28 cellular contexts compared by ENCODE assay signal in the genomic region with DNA sequence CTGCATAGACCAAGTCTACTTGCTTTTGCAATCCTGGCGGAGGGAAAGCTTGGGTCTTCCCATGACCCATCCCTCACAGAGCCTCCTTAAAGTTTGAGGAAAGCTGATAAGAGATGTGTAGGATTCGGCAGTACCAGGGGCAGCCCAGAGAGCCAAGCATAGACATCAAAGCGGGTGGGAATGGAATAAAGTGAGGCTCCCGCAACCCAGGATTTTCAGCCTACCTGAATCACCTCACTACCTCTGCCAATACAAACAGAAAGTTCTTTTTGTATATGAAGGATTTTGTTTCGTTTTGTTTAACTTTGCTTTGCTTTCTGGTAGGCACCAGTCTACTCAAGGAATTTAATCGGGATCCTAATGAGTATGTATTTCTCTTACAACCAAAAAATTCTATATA.
DNase-seq lines count a peak whose midpoint lies in the region; ATAC-seq, FAIRE-seq and TF ChIP-seq lines count a peak whose summit lies in the region.
"Had no signal": no experiment of that assay in that cellular context is flagged by ENCODE, and none has a peak within 500 bp of the region (broad histone marks: within the 10 kb centered on the region; RNA-seq: fewer than 3 reads in every experiment).

No MANE protein-coding gene starts in this region.

- H3K4me2 ChIP-seq in A549, result peak overlapping the region; percentile 23; the same call in 1 of the 3 replicates
- H3K4me2 ChIP-seq: BLaER1 had no signal

- H3K4me1 Mint-ChIP-seq in activated naive CD4-positive, alpha-beta T cell treated with anti-CD3 and anti-CD28 coated beads, Interleukin-2, amount 10 ng/mL, durations not matched to agents 7 days and 5 days, result no peaks in the 10 kb centered on the region
- H3K4me1 Mint-ChIP-seq in activated CD8-positive, alpha-beta T cell treated with anti-CD3 and anti-CD28 coated beads for 36 hours (ENCODE audit: low read depth), result no peaks in the 10 kb centered on the region
- H3K4me1 Mint-ChIP-seq: CD14-positive monocyte; CD4-positive, alpha-beta memory T cell; CD4-positive, CD25-positive, alpha-beta regulatory T cell; CD8-positive, alpha-beta memory T cell had no signal

- FAIRE-seq in A549 (lab: Jason Lieb, UNC), result no peak
- FAIRE-seq: GM12878, GM12892, GM18507 had no signal

- peak overlapping the region; percentile 3 for H3K27ac Mint-ChIP-seq in activated naive CD4-positive, alpha-beta T cell treated with anti-CD3 and anti-CD28 coated beads, Interleukin-2, amount 10 ng/mL, durations not matched to agents 7 days and 5 days
- H3K27ac Mint-ChIP-seq in activated naive CD4-positive, alpha-beta T cell treated with anti-CD3 and anti-CD28 coated beads, Interleukin-2, amount 50 U/mL, for 72 hours, result no peak overlapping the region
- H3K27ac Mint-ChIP-seq in activated CD8-positive, alpha-beta T cell treated with anti-CD3 and anti-CD28 coated beads for 36 hours, result no peak overlapping the region
- H3K27ac Mint-ChIP-seq: CD14-positive monocyte; CD4-positive, alpha-beta memory T cell; CD4-positive, CD25-positive, alpha-beta regulatory T cell had no signal

- peaks cover 7% of the 10 kb centered on the region for H3K27me3 Mint-ChIP-seq in activated naive CD4-positive, alpha-beta T cell treated with anti-CD3 and anti-CD28 coated beads, Interleukin-2, amount 10 ng/mL, durations not matched to agents 7 days and 5 days
- H3K27me3 Mint-ChIP-seq in activated CD8-positive, alpha-beta T cell treated with anti-CD3 and anti-CD28 coated beads for 36 hours, result peaks cover 1% of the 10 kb centered on the region

- POLR2A ChIA-PET in A549 (lab: Yijun Ruan, JAX), result no interaction called here
- POLR2A ChIA-PET in RWPE1 (lab: Yijun Ruan, JAX; ENCODE audit: low non-redundant PET), result no interaction called here
- POLR2A ChIA-PET in activated CD8-positive, alpha-beta T cell treated with anti-CD3 and anti-CD28 coated beads for 36 hours (lab: Charles Lee), result no interaction called here

- WGBS in A549 (ENCODE audit: missing lambda C conversion rate), result 62% methylated on average over 6 of the region's 6 CpGs

- peaks cover 6% of the 10 kb centered on the region for H3K36me3 Mint-ChIP-seq in activated naive CD4-positive, alpha-beta T cell treated with anti-CD3 and anti-CD28 coated beads, Interleukin-2, amount 10 ng/mL, durations not matched to agents 7 days and 5 days
- H3K36me3 Mint-ChIP-seq in activated naive CD4-positive, alpha-beta T cell treated with anti-CD3 and anti-CD28 coated beads, Interleukin-2, amount 50 U/mL, for 72 hours, result no peaks in the 10 kb centered on the region
- H3K36me3 Mint-ChIP-seq in activated CD8-positive, alpha-beta T cell treated with anti-CD3 and anti-CD28 coated beads for 36 hours (ENCODE audit: low read depth), result no peaks in the 10 kb centered on the region
- H3K36me3 Mint-ChIP-seq: CD14-positive monocyte; CD4-positive, alpha-beta memory T cell; CD4-positive, CD25-positive, alpha-beta regulatory T cell; CD8-positive, alpha-beta memory T cell had no signal

- H3K27ac ChIP-seq in A549, result no peak overlapping the region
- H3K27ac ChIP-seq in RWPE2 (ENCODE audit: poor library complexity, severe bottlenecking), result no peak overlapping the region
- H3K27ac ChIP-seq in RWPE1, result no peak overlapping the region
- H3K27ac ChIP-seq: 22Rv1, BLaER1 had no signal

- TF ChIP-seq EP300 in A549 (IDR thresholded peaks at IDR 0.05), result no peak

- no peak for TF ChIP-seq POLR2A in A549 (IDR thresholded peaks at IDR 0.05; ENCODE audit: low read length)

- no peaks in the 10 kb centered on the region for H3K27me3 ChIP-seq in RWPE2 (ENCODE audit: insufficient read depth, poor library complexity, severe bottlenecking)
- H3K27me3 ChIP-seq: BE2C, BLaER1 had no signal

- TF ChIP-seq RAD21 in A549 (conservative IDR thresholded peaks at IDR 0.05 in 1 of 2, IDR thresholded peaks at IDR 0.05 in 1 of 2), result no peak

- H3K9me3 ChIP-seq in A549 (no peaks in the 10 kb centered on the region), RWPE2 (ENCODE audit: severe bottlenecking) (no peaks in the 10 kb centered on the region)
- H3K9me3 ChIP-seq: BE2C, BLaER1 had no signal

- H3K9me3 Mint-ChIP-seq in activated naive CD4-positive, alpha-beta T cell treated with anti-CD3 and anti-CD28 coated beads, Interleukin-2, amount 10 ng/mL, durations not matched to agents 7 days and 5 days, result no peaks in the 10 kb centered on the region
- no peaks in the 10 kb centered on the region for H3K9me3 Mint-ChIP-seq in activated naive CD4-positive, alpha-beta T cell treated with anti-CD3 and anti-CD28 coated beads, Interleukin-2, amount 50 U/mL, for 72 hours
- no peaks in the 10 kb centered on the region for H3K9me3 Mint-ChIP-seq in activated CD8-positive, alpha-beta T cell treated with anti-CD3 and anti-CD28 coated beads for 36 hours

- H3K4me3 Mint-ChIP-seq in activated naive CD4-positive, alpha-beta T cell treated with anti-CD3 and anti-CD28 coated beads, Interleukin-2, amount 10 ng/mL, durations not matched to agents 7 days and 5 days, result no peak overlapping the region
- H3K4me3 Mint-ChIP-seq in activated CD8-positive, alpha-beta T cell treated with anti-CD3 and anti-CD28 coated beads for 36 hours, result no peak overlapping the region
- H3K4me3 Mint-ChIP-seq: CD14-positive monocyte; CD4-positive, alpha-beta memory T cell; CD4-positive, CD25-positive, alpha-beta regulatory T cell; CD8-positive, alpha-beta memory T cell had no signal

- TF ChIP-seq CTCF in A549 (IDR thresholded peaks at IDR 0.05) (no peak), RWPE2 (IDR thresholded peaks at IDR 0.05; ENCODE audit: poor library complexity, severe bottlenecking) (no peak), omental fat pad (IDR thresholded peaks at IDR 0.05) (no peak), RWPE1 (conservative IDR thresholded peaks at IDR 0.05; ENCODE audit: low read depth) (no peak)
- no peak for TF ChIP-seq CTCF in activated CD8-positive, alpha-beta T cell treated with anti-CD3 and anti-CD28 coated beads for 36 hours (IDR thresholded peaks at IDR 0.05)

- CTCF ChIA-PET in activated naive CD4-positive, alpha-beta T cell treated with anti-CD3 and anti-CD28 coated beads, Interleukin-2, amount 10 ng/mL, durations not matched to agents 7 days and 5 days (lab: Charles Lee), result no interaction called here
- CTCF ChIA-PET in A549 (lab: Yijun Ruan, JAX) (no interaction called here), RWPE1 (lab: Yijun Ruan, JAX) (interaction anchor here (0.6 kb wide), 1 partner anchor 455 kb away, joined by 4 read pairs; no protein-coding TSS in a partner anchor)
- CTCF ChIA-PET in activated CD8-positive, alpha-beta T cell treated with anti-CD3 and anti-CD28 coated beads for 36 hours (lab: Charles Lee), result no interaction called here

- no peaks in the 10 kb centered on the region for H3K36me3 ChIP-seq in RWPE2 (ENCODE audit: low read depth)
- H3K36me3 ChIP-seq: BLaER1 had no signal

- H3K4me1 ChIP-seq in A549, result peaks cover 11% of the 10 kb centered on the region; the same call in 2 of the 3 replicates
- peaks cover 7% of the 10 kb centered on the region for H3K4me1 ChIP-seq in RWPE2 (ENCODE audit: insufficient read depth, poor library complexity, severe bottlenecking)
- H3K4me1 ChIP-seq: BE2C, BLaER1 had no signal

- DNase-seq in activated naive CD4-positive, alpha-beta T cell treated with anti-CD3 and anti-CD28 coated beads, Interleukin-2, amount 10 ng/mL, durations not matched to agents 7 days and 5 days, result no peak
- DNase-seq in activated naive CD4-positive, alpha-beta T cell treated with anti-CD3 and anti-CD28 coated beads, Interleukin-2, amount 50 U/mL, for 72 hours (ENCODE audit: low spot score in 2 of 2), result no peak
- DNase-seq in A549 (ENCODE audit: low read depth in 1 of 2, low spot score in 1 of 2) (no peak), RWPE2 (ENCODE audit: low spot score) (no peak), omental fat pad (ENCODE audit: low spot score) (no peak), RWPE1 (ENCODE audit: low spot score) (no peak)
- DNase-seq in stimulated activated CD4-positive, alpha-beta T cell treated with anti-CD3 and anti-CD28 coated beads, Interleukin-4, amount 100 ng/mL, for 24 hours, result no peak
- no peak for DNase-seq in activated CD8-positive, alpha-beta T cell treated with anti-CD3 and anti-CD28 coated beads for 36 hours
- DNase-seq: ACHN; BE2C; C1 segment of cervical spinal cord; CD4-positive, alpha-beta memory T cell; CD4-positive, CD25-positive, alpha-beta regulatory T cell; CD8-positive, alpha-beta memory T cell; COR-L47; DMS 273 treated with DMSO at 0.1 percent for 48 hours; DMS153; DMS53; DMS79; DND-41; EL; GDM1 had no signal

- ATAC-seq in activated naive CD4-positive, alpha-beta T cell treated with anti-CD3 and anti-CD28 coated beads, Interleukin-2, amount 50 U/mL, for 72 hours, result no peak
- ATAC-seq in A549 (no peak), RWPE2 (ENCODE audit: low read depth) (peak; percentile 27; the same call in 1 of the 3 replicates), omental fat pad (ENCODE audit: low FRiP score) (peak; percentile 43)
- no peak for ATAC-seq in activated CD8-positive, alpha-beta T cell treated with anti-CD3 and anti-CD28 coated beads for 36 hours
- ATAC-seq: GM12878 had no signal

- H3K4me3 ChIP-seq in A549 (no peak overlapping the region), RWPE2 (ENCODE audit: severe bottlenecking) (no peak overlapping the region)
- H3K4me3 ChIP-seq: BLaER1, GM12878 had no signal

- intact Hi-C loops in activated CD8-positive, alpha-beta T cell treated with anti-CD3 and anti-CD28 coated beads for 36 hours (cut with micrococcal nuclease), result no loop called here

TF ChIP-seq in A549, 52 proteins besides CTCF, POLR2A, EP300 and RAD21 (continues in another document):
- no peak for TF ChIP-seq POLR2AphosphoS2 (conservative IDR thresholded peaks at IDR 0.05; ENCODE audit: low read length)
- TF ChIP-seq CBX8 (IDR thresholded peaks at IDR 0.05), result no peak
- TF ChIP-seq NPAS2 (CRISPR knock-in tag; IDR thresholded peaks at IDR 0.05; ENCODE audit: borderline replicate concordance), result no peak
- TF ChIP-seq, protein P1, sequence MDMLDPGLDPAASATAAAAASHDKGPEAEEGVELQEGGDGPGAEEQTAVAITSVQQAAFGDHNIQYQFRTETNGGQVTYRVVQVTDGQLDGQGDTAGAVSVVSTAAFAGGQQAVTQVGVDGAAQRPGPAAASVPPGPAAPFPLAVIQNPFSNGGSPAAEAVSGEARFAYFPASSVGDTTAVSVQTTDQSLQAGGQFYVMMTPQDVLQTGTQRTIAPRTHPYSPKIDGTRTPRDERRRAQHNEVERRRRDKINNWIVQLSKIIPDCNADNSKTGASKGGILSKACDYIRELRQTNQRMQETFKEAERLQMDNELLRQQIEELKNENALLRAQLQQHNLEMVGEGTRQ (IDR thresholded peaks at IDR 0.05), result no peak
- TF ChIP-seq SREBF2 (IDR thresholded peaks at IDR 0.05), result no peak
- TF ChIP-seq JUN (IDR thresholded peaks at IDR 0.05), result no peak
- no peak for TF ChIP-seq KDM5A (IDR thresholded peaks at IDR 0.05)
- TF ChIP-seq GATA3 (IDR thresholded peaks at IDR 0.05; ENCODE audit: borderline replicate concordance), result no peak
- no peak for TF ChIP-seq FOSB (CRISPR knock-in tag; IDR thresholded peaks at IDR 0.05)
- no peak for TF ChIP-seq KDM1A (IDR thresholded peaks at IDR 0.05; ENCODE audit: low read depth)
- no peak for TF ChIP-seq NR3C1 (IDR thresholded peaks at IDR 0.05)

Comparison
In these comparisons a context has a peak if more than half of its experiments do, and no peak if none do; other contexts are left out.
1. ATAC-seq: peak in RWPE2 (single experiment) and omental fat pad (single experiment); none in activated naive CD4-positive, alpha-beta T cell treated with anti-CD3 and anti-CD28 coated beads, Interleukin-2, amount 50 U/mL, for 72 hours (0 of 2), A549 (0 of 2) and activated CD8-positive, alpha-beta T cell treated with anti-CD3 and anti-CD28 coated beads for 36 hours (single experiment).